31 cellular contexts compared by ENCODE assay signal in the genomic region with DNA sequence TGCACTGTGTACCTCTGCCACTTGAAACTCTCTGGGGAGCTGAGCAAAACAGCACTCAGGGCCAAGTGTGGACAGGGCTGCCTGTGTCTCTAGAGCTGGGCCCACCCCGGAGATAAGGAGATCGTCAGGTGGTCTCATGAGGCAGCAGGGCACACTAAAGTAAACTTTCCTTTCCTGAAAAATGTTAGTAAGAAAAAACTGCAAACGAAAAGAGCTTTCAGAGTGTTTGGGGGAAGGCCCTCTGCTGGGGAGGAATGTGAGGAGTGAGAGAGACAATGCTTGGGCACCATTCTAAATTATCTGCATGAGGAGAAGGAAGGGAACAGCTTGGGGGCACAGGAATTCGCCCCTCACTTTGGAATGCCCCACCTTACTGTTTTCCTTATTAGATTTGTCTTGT.
DNase-seq lines count a peak whose midpoint lies in the region; ATAC-seq, FAIRE-seq and TF ChIP-seq lines count a peak whose summit lies in the region.
"Had no signal": no experiment of that assay in that cellular context is flagged by ENCODE, and none has a peak within 500 bp of the region (broad histone marks: within the 10 kb centered on the region; RNA-seq: fewer than 3 reads in every experiment).

No MANE protein-coding gene starts in this region.

- no peak for TF ChIP-seq RAD21 in K562 (CRISPR knock-in tag; conservative IDR thresholded peaks at IDR 0.05 in 1 of 2, IDR thresholded peaks at IDR 0.05 in 1 of 2)

- FAIRE-seq in K562 (lab: Jason Lieb, UNC), result no peak
- FAIRE-seq: A549, GM12891 had no signal

- H3K4me1 ChIP-seq in HUES48 (ENCODE audit: control insufficient read depth, insufficient read depth, low read length), result peaks cover 13% of the 10 kb centered on the region
- H3K4me1 ChIP-seq in K562 (replicated peaks in 1 of 2; ENCODE audit: control insufficient read depth in 2 of 2, insufficient read depth in 2 of 2, low read length in 2 of 2), result no peaks in the 10 kb centered on the region
- peaks cover 12% of the 10 kb centered on the region for H3K4me1 ChIP-seq in mesendoderm (ENCODE audit: control insufficient read depth, low read depth, low read length)
- H3K4me1 ChIP-seq: A549, esophagus squamous epithelium, suprapubic skin had no signal

- no peak overlapping the region for H2BK120ac ChIP-seq in mesendoderm (ENCODE audit: low read depth, low read length)

- no peak overlapping the region for H3K18ac ChIP-seq in mesendoderm (ENCODE audit: low read length)

- H2BK15ac ChIP-seq in mesendoderm (replicated peaks; ENCODE audit: low read depth), result no peak overlapping the region

- H3K27ac ChIP-seq in AG04450 (ENCODE audit: low read depth, low read length), result no peak overlapping the region
- peak overlapping the region; percentile 31 for H3K27ac ChIP-seq in HUES48 (ENCODE audit: low read depth, low read length)
- H3K27ac ChIP-seq in K562 (ENCODE audit: extremely low read depth, low read depth, low read length), result no peak overlapping the region
- H3K27ac ChIP-seq in mesendoderm (ENCODE audit: low read depth, low read length), result no peak overlapping the region
- H3K27ac ChIP-seq: A549, esophagus squamous epithelium, heart right ventricle, ovary, suprapubic skin had no signal

- peak overlapping the region; percentile 79 for H2BK5ac ChIP-seq in mesendoderm (ENCODE audit: low read length)

- H3K27ac Mint-ChIP-seq in activated naive CD4-positive, alpha-beta T cell treated with anti-CD3 and anti-CD28 coated beads for 36 hours, result no peak overlapping the region
- H3K27ac Mint-ChIP-seq in MCF 10A (ENCODE audit: low read depth, unreplicated experiment), result no peak overlapping the region

- H4K5ac ChIP-seq in mesendoderm (ENCODE audit: low read length), result no peak overlapping the region

- H3K4me2 ChIP-seq in K562 (ENCODE audit: insufficient read depth, low read length) (no peak overlapping the region), mesendoderm (ENCODE audit: low read length) (no peak overlapping the region)
- H3K4me2 ChIP-seq: A549, SK-N-SH had no signal

- no peak for TF ChIP-seq POLR2A in K562 (conservative IDR thresholded peaks at IDR 0.05)

- peak overlapping the region; percentile 6 for H3K4ac ChIP-seq in mesendoderm (ENCODE audit: low read depth, low read length)

- no peaks in the 10 kb centered on the region for H3K9me3 Mint-ChIP-seq in activated naive CD4-positive, alpha-beta T cell treated with anti-CD3 and anti-CD28 coated beads for 36 hours
- H3K9me3 Mint-ChIP-seq in MCF 10A (ENCODE audit: unreplicated experiment), result no peaks in the 10 kb centered on the region
- H3K9me3 Mint-ChIP-seq: activated T-cell treated with anti-CD3 and anti-CD28 coated beads, Interleukin-2, amount 50 U/mL, for 4 hours; CD8-positive, alpha-beta memory T cell; IgD-negative memory B cell; natural killer cell treated with Interleukin-12 subunit alpha and Interleukin-12 subunit beta and Interleukin-15 and Interleukin-18, amount 100 ng/mL, for 72 hours had no signal

- H3K9me3 ChIP-seq in AG04450 (ENCODE audit: control insufficient read depth, insufficient read depth, low read length) (no peaks in the 10 kb centered on the region), HUES48 (ENCODE audit: control insufficient read depth, insufficient read depth, low read length) (no peaks in the 10 kb centered on the region), K562 (replicated peaks; ENCODE audit: control insufficient read depth, insufficient read depth, low read depth, low read length) (no peaks in the 10 kb centered on the region)
- H3K9me3 ChIP-seq: A549, esophagus squamous epithelium, heart right ventricle, ovary, SK-N-SH, suprapubic skin had no signal

- intact Hi-C loops in K562 (cut with micrococcal nuclease), result no loop called here
- intact Hi-C loops in activated naive CD4-positive, alpha-beta T cell treated with anti-CD3 and anti-CD28 coated beads for 36 hours (cut with micrococcal nuclease), result no loop called here
- intact Hi-C loops in MCF 10A (cut with micrococcal nuclease), result no loop called here

- H3K36me3 ChIP-seq in HUES48 (ENCODE audit: control insufficient read depth, insufficient read depth, low read length) (peaks cover 19% of the 10 kb centered on the region), K562 (ENCODE audit: control insufficient read depth, insufficient read depth, low read length) (no peaks in the 10 kb centered on the region), mesendoderm (ENCODE audit: control insufficient read depth, insufficient read depth, low read length) (no peaks in the 10 kb centered on the region)
- H3K36me3 ChIP-seq: ovary had no signal

- H3K9me1 ChIP-seq in K562 (ENCODE audit: control insufficient read depth, insufficient read depth, low read length), result peaks cover 6% of the 10 kb centered on the region

- H3K9ac ChIP-seq in HUES48 (ENCODE audit: low read depth, low read length) (no peak overlapping the region), K562 (ENCODE audit: insufficient read depth in 1 of 2, low read depth in 2 of 2, low read length in 2 of 2) (no peak overlapping the region), mesendoderm (ENCODE audit: low read length) (peak overlapping the region; percentile 52)
- H3K9ac ChIP-seq: SK-N-SH had no signal

- TF ChIP-seq CTCF in AG04450 (IDR thresholded peaks at IDR 0.05; ENCODE audit: low read depth, low read length), result peak; percentile 20
- TF ChIP-seq CTCF in K562 (IDR thresholded peaks at IDR 0.05 in 2 of 3, conservative IDR thresholded peaks at IDR 0.05 in 1 of 3; ENCODE audit: insufficient read depth in 2 of 3, low read depth in 1 of 3, low read length in 3 of 3), result no peak; a peak in 1 of 6 replicates
- TF ChIP-seq CTCF in MCF 10A (IDR thresholded peaks at IDR 0.05; ENCODE audit: unreplicated experiment), result no peak

- whole genome bisulfite sequencing in K562 (ENCODE audit: insufficient coverage, low coverage, missing lambda C conversion rate), result 3% methylated on average over 4 of the region's 4 CpGs
- no CpG with 5 or more reads among the region's 4 CpGs for WGBS in mesendoderm (ENCODE audit: extremely low coverage, insufficient coverage, low lambda C conversion rate)

- H3K23ac ChIP-seq in mesendoderm (ENCODE audit: low read length), result no peak overlapping the region

- CTCF ChIA-PET in AG04450 (lab: Charles Lee), result interaction anchor here (0.8 to 1.2 kb wide), 3 partner anchors 12 to 96 kb away, joined by 3 read pairs; no protein-coding TSS in a partner anchor
- CTCF ChIA-PET in K562 (lab: Yijun Ruan, JAX; ENCODE audit: low intra/inter-chr PET ratio), result interaction anchor here (0.6 kb wide), 1 partner anchor 11 kb away, joined by 4 read pairs; no protein-coding TSS in a partner anchor
- CTCF ChIA-PET in activated naive CD4-positive, alpha-beta T cell treated with anti-CD3 and anti-CD28 coated beads for 36 hours (lab: Charles Lee), result interaction anchor here (1.4 to 1.7 kb wide), 3 partner anchors 12 to 261 kb away, joined by 3 to 6 read pairs (median 3); no protein-coding TSS in a partner anchor
- CTCF ChIA-PET in MCF 10A (lab: Yijun Ruan, JAX), result interaction anchor here (0.6 to 1.1 kb wide), 5 partner anchors 17 to 98 kb away, joined by 3 to 5 read pairs (median 4); no protein-coding TSS in a partner anchor

- H3K36me3 Mint-ChIP-seq in activated naive CD4-positive, alpha-beta T cell treated with anti-CD3 and anti-CD28 coated beads for 36 hours (ENCODE audit: low read depth), result peaks cover 3% of the 10 kb centered on the region
- H3K36me3 Mint-ChIP-seq in MCF 10A (ENCODE audit: insufficient read depth, unreplicated experiment), result no peaks in the 10 kb centered on the region
- H3K36me3 Mint-ChIP-seq: natural killer cell treated with Interleukin-12 subunit alpha and Interleukin-12 subunit beta and Interleukin-15 and Interleukin-18, amount 100 ng/mL, for 72 hours had no signal

- peak overlapping the region; percentile 77 for H3K56ac ChIP-seq in mesendoderm (ENCODE audit: low read length)

- in situ Hi-C loops in K562 (cut with MboI), result no loop called here

- H3K4me3 ChIP-seq in AG04450 (ENCODE audit: low read depth, low read length) (no peak overlapping the region), HUES48 (ENCODE audit: low read depth, low read length) (no peak overlapping the region), K562 (no peak overlapping the region), mesendoderm (ENCODE audit: low read length) (no peak overlapping the region)
- H3K4me3 ChIP-seq: A549, esophagus squamous epithelium, heart right ventricle, ovary, suprapubic skin had no signal

- H3K79me2 ChIP-seq in K562 (ENCODE audit: control insufficient read depth, insufficient read depth, low read length), result no peaks in the 10 kb centered on the region
- no peaks in the 10 kb centered on the region for H3K79me2 ChIP-seq in mesendoderm (ENCODE audit: control insufficient read depth, insufficient read depth, low read length)

- peak overlapping the region; percentile 81 for H2AK5ac ChIP-seq in mesendoderm (ENCODE audit: low read length)

- H3K4me1 Mint-ChIP-seq in activated naive CD4-positive, alpha-beta T cell treated with anti-CD3 and anti-CD28 coated beads for 36 hours (ENCODE audit: low read depth), result no peaks in the 10 kb centered on the region
- H3K4me1 Mint-ChIP-seq in MCF 10A (ENCODE audit: insufficient read depth, unreplicated experiment), result no peaks in the 10 kb centered on the region

- peaks cover 6% of the 10 kb centered on the region for H4K20me1 ChIP-seq in K562 (replicated peaks; ENCODE audit: control insufficient read depth, insufficient read depth, low read length)

- 0 out of 3 replicates have a peak, but pooled peaks have one; percentile 24 for ATAC-seq in K562
- ATAC-seq: A549; activated T-cell treated with anti-CD3 and anti-CD28 coated beads, Interleukin-2, amount 50 U/mL, for 4 hours; HCT116 had no signal

- H3K4me3 Mint-ChIP-seq in activated naive CD4-positive, alpha-beta T cell treated with anti-CD3 and anti-CD28 coated beads for 36 hours, result no peak overlapping the region
- no peak overlapping the region for H3K4me3 Mint-ChIP-seq in MCF 10A (ENCODE audit: unreplicated experiment)
- H3K4me3 Mint-ChIP-seq: activated T-cell treated with anti-CD3 and anti-CD28 coated beads, Interleukin-2, amount 50 U/mL, for 4 hours; CD8-positive, alpha-beta memory T cell; IgD-negative memory B cell; natural killer cell treated with Interleukin-12 subunit alpha and Interleukin-12 subunit beta and Interleukin-15 and Interleukin-18, amount 100 ng/mL, for 72 hours had no signal

- no peak overlapping the region for H2AFZ ChIP-seq in K562 (ENCODE audit: low read depth, low read length)

- POLR2A ChIA-PET in AG04450 (lab: Yijun Ruan, JAX), result no interaction called here
- POLR2A ChIA-PET in K562 (lab: Yijun Ruan, JAX), result interaction anchor here (0.6 to 1.7 kb wide), 4 partner anchors 10 to 1126 kb away, joined by 3 to 5 read pairs (median 3); no protein-coding TSS in a partner anchor
- POLR2A ChIA-PET in MCF 10A (lab: Yijun Ruan, JAX), result interaction anchor here (0.6 kb wide), 1 partner anchor 724 kb away, joined by 3 read pairs; no protein-coding TSS in a partner anchor

- BruUV-seq in K562 (replicated peaks; lab: Mats Ljungman, UMichigan) (no TSS peak), MCF 10A (replicated peaks; lab: Mats Ljungman, UMichigan) (no TSS peak)

- no peak for TF ChIP-seq EP300 in K562 (IDR thresholded peaks at IDR 0.05; ENCODE audit: low read length)

- no peaks in the 10 kb centered on the region for H3K27me3 ChIP-seq in AG04450 (ENCODE audit: control insufficient read depth, insufficient read depth, low read length)
- no peaks in the 10 kb centered on the region for H3K27me3 ChIP-seq in HUES48 (ENCODE audit: control insufficient read depth, insufficient read depth, low read length)
- H3K27me3 ChIP-seq in K562 (ENCODE audit: control insufficient read depth in 2 of 2, insufficient read depth in 2 of 2, low read length in 2 of 2), result peaks cover 2 to 32% of the 10 kb centered on the region in 2 experiments; a peak in 3 of 5 replicates
- no peaks in the 10 kb centered on the region for H3K27me3 ChIP-seq in mesendoderm (ENCODE audit: insufficient read depth, low read length, poor library complexity)
- H3K27me3 ChIP-seq: esophagus squamous epithelium, heart right ventricle, ovary, suprapubic skin had no signal

- no peak overlapping the region for H4K8ac ChIP-seq in mesendoderm (ENCODE audit: low read depth, low read length)

- H3K27me3 Mint-ChIP-seq in activated naive CD4-positive, alpha-beta T cell treated with anti-CD3 and anti-CD28 coated beads for 36 hours (ENCODE audit: low read depth), result no peaks in the 10 kb centered on the region
- no peaks in the 10 kb centered on the region for H3K27me3 Mint-ChIP-seq in MCF 10A (ENCODE audit: insufficient read depth, unreplicated experiment)
- H3K27me3 Mint-ChIP-seq: IgD-negative memory B cell; natural killer cell treated with Interleukin-12 subunit alpha and Interleukin-12 subunit beta and Interleukin-15 and Interleukin-18, amount 100 ng/mL, for 72 hours had no signal

- H3K79me1 ChIP-seq in mesendoderm (ENCODE audit: low read length), result no peaks in the 10 kb centered on the region

- DNase-seq in AG04450 (ENCODE audit: low read depth, low spot score) (no peak), K562 (ENCODE audit: extremely low read depth in 1 of 4, low spot score in 3 of 4) (no peak), mesendoderm (peak; percentile 58), NCI-H1417 (lab: John Stamatoyannopoulos, UW) (no peak), COLO829 (ENCODE audit: low spot score) (no peak), MCF 10A (ENCODE audit: unreplicated experiment) (no peak)
- DNase-seq in activated naive CD4-positive, alpha-beta T cell treated with anti-CD3 and anti-CD28 coated beads for 36 hours, result no peak
- DNase-seq: activated CD4-positive, CD25-positive, alpha-beta regulatory T cell; activated gamma-delta T cell; activated T-cell treated with anti-CD3 and anti-CD28 coated beads, Interleukin-2, amount 50 U/mL, for 4 hours; CD8-positive, alpha-beta memory T cell; EL; esophagus squamous epithelium; foreskin melanocyte; heart right ventricle; kidney glomerular epithelial cell; NCI-H1092; NCI-H1694 treated with DMSO at 0.1 percent for 48 hours; NCI-H2171; NCI-H510A; ovary; SK-N-SH; stimulated activated CD4-positive, alpha-beta T cell treated with anti-CD3 and anti-CD28 coated beads, Interleukin-15, amount 100 ng/mL, for 24 hours; stimulated activated naive CD4-positive, alpha-beta T cell treated with Interleukin-2 at 50 U/mL for 16 hours had no signal
